1 cellular context compared by ENCODE assay signal in genomic region chr10:93873427-93874115, GRCh38.
A peak's percentile ranks its signal among the peaks of the same experiment; 100 is the strongest.
TF ChIP-seq lines count a peak whose summit lies in the region.

No MANE protein-coding gene starts in this region.

TF ChIP-seq in K562, 482 proteins besides CTCF, POLR2A, EP300 and RAD21 (continued from another document):
- TF ChIP-seq RCOR1 (IDR thresholded peaks at IDR 0.05; ENCODE audit: borderline replicate concordance in 1 of 2, low read depth in 2 of 2, low read length in 2 of 2), result peak in 1 of 2 experiments; percentile 73; a peak in 2 of 4 replicates
- no peak for TF ChIP-seq MED1 (CRISPR knock-in tag; IDR thresholded peaks at IDR 0.05; ENCODE audit: borderline replicate concordance)
- TF ChIP-seq ARID1B (IDR thresholded peaks at IDR 0.05), result peak; percentile 45
- peak; percentile 89 for TF ChIP-seq MAFK (IDR thresholded peaks at IDR 0.05; ENCODE audit: low read length)
- peak; percentile 97 for TF ChIP-seq NFE2 (IDR thresholded peaks at IDR 0.05; ENCODE audit: low read depth)
- TF ChIP-seq LARP7 (IDR thresholded peaks at IDR 0.05), result no peak
- TF ChIP-seq HNRNPLL (IDR thresholded peaks at IDR 0.05; ENCODE audit: low read depth, low read length, poor library complexity, severe bottlenecking), result no peak
- no peak for TF ChIP-seq MCM3 (IDR thresholded peaks at IDR 0.05)
- TF ChIP-seq SREBF2 (CRISPR knock-in tag; IDR thresholded peaks at IDR 0.05), result no peak
- TF ChIP-seq FOXM1 (IDR thresholded peaks at IDR 0.05; ENCODE audit: low read depth), result 0 out of 2 replicates have a peak, but pooled peaks have one; percentile 11
- no peak for TF ChIP-seq FOXM1 (CRISPR knock-in tag; IDR thresholded peaks at IDR 0.05; ENCODE audit: low read depth)
- peak; percentile 90 for TF ChIP-seq C11orf30 (IDR thresholded peaks at IDR 0.05; ENCODE audit: low read depth)
